10 cellular contexts compared by ENCODE assay signal in genomic region chr3:117526485-117527079, GRCh38.
DNase-seq lines count a peak whose midpoint lies in the region; ATAC-seq and TF ChIP-seq lines count a peak whose summit lies in the region.
"Had no signal": no experiment of that assay in that cellular context is flagged by ENCODE, and none has a peak within 500 bp of the region (broad histone marks: within the 10 kb centered on the region; RNA-seq: fewer than 3 reads in every experiment).

No MANE protein-coding gene starts in this region.

- no peak overlapping the region for H3K4me3 Mint-ChIP-seq in WTC11
- H3K4me3 Mint-ChIP-seq: CD4-positive, CD25-positive, alpha-beta regulatory T cell had no signal

- no peaks in the 10 kb centered on the region for H3K27me3 Mint-ChIP-seq in WTC11 (ENCODE audit: low read depth)
- H3K27me3 Mint-ChIP-seq: CD4-positive, CD25-positive, alpha-beta regulatory T cell had no signal

- H3K27ac Mint-ChIP-seq in WTC11: no peak overlapping the region
- H3K27ac Mint-ChIP-seq: CD4-positive, CD25-positive, alpha-beta regulatory T cell had no signal

- H3K9me3 Mint-ChIP-seq in WTC11: peaks cover 8% of the 10 kb centered on the region

- CTCF ChIA-PET in WTC11 (lab: Charles Lee): interaction anchor here (1.0 to 2.1 kb wide), 4 partner anchors 37 to 756 kb away, joined by 3 to 20 read pairs (median 6); no protein-coding TSS in a partner anchor

- ATAC-seq in HG03432 (IDR thresholded peaks at IDR 0.05; ENCODE audit: unreplicated experiment): peak; percentile 68
- ATAC-seq in WTC11: no peak; the same call in 1 of the 2 replicates
- no peak for ATAC-seq in HG02763 (IDR thresholded peaks at IDR 0.05; ENCODE audit: unreplicated experiment)
- ATAC-seq: right cardiac atrium had no signal

- peak; percentile 20 to 58 for DNase-seq in NCI-H2081 (lab: John Stamatoyannopoulos, UW)
- no peak for DNase-seq in NCI-H2081 treated with DMSO at 0.1 percent for 48 hours (lab: John Stamatoyannopoulos, UW)
- peak; percentile 24 for DNase-seq in WTC11 (ENCODE audit: low spot score)
- peak; percentile 37 for DNase-seq in iris pigment epithelial cell (ENCODE audit: low read depth)
- DNase-seq in glomerular visceral epithelial cell (ENCODE audit: extremely low spot score): no peak
- no peak for DNase-seq in GM19238 (ENCODE audit: insufficient read length, low spot score)

- H3K36me3 Mint-ChIP-seq in WTC11: no peaks in the 10 kb centered on the region
- H3K36me3 Mint-ChIP-seq: CD4-positive, CD25-positive, alpha-beta regulatory T cell had no signal

- TF ChIP-seq CTCF in WTC11 (IDR thresholded peaks at IDR 0.05): peak; percentile 41; the same call in 1 of the 2 replicates

- peaks cover 10% of the 10 kb centered on the region for H3K4me1 Mint-ChIP-seq in WTC11
- H3K4me1 Mint-ChIP-seq: CD4-positive, CD25-positive, alpha-beta regulatory T cell had no signal

- POLR2A ChIA-PET in WTC11 (lab: Charles Lee): no interaction called here

TF ChIP-seq in WTC11, 78 proteins besides CTCF, POLR2A, EP300 and RAD21:
- no peak for TF ChIP-seq TEAD1 (CRISPR knock-in tag; IDR thresholded peaks at IDR 0.05)
- TF ChIP-seq, protein P1, sequence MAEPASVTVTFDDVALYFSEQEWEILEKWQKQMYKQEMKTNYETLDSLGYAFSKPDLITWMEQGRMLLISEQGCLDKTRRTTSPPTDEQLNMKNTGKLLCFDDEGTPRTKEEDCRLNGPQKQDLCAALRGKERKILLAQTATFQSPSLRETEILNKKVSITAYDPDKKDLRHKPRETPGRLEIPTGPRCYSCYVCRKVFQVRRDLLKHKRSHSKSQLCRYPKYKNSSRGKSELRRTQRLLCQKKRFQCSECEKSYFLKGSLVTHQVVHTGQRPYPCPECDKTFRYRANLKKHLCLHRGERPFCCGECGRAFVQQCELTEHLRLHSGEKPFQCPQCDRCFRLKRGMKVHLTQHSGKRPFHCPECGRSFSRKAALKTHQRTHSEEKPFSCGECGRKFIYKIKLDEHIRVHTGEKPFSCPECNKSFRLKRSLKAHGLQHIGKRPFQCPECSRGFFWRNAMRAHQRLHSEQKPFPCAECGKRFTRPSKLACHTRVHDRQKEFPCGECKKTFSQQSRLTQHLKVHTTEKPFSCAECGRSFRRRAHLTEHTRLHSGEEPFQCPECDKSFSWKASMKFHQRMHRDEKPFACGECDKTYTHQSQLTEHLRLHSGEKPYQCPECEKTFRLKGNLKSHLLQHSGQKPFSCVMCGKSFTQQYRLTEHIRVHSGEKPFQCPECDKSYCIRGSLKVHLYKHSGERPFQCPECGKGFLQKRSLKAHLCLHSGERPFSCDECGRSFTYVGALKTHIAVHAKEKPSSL (CRISPR knock-in tag; conservative IDR thresholded peaks at IDR 0.05): no peak
- TF ChIP-seq ZNF317 (CRISPR knock-in tag; IDR thresholded peaks at IDR 0.05; ENCODE audit: borderline replicate concordance, low read depth): no peak
- TF ChIP-seq ESRRA (CRISPR knock-in tag; IDR thresholded peaks at IDR 0.05; ENCODE audit: borderline replicate concordance): no peak
- no peak for TF ChIP-seq ZMAT4 (CRISPR knock-in tag; IDR thresholded peaks at IDR 0.05)
- TF ChIP-seq, protein P2, sequence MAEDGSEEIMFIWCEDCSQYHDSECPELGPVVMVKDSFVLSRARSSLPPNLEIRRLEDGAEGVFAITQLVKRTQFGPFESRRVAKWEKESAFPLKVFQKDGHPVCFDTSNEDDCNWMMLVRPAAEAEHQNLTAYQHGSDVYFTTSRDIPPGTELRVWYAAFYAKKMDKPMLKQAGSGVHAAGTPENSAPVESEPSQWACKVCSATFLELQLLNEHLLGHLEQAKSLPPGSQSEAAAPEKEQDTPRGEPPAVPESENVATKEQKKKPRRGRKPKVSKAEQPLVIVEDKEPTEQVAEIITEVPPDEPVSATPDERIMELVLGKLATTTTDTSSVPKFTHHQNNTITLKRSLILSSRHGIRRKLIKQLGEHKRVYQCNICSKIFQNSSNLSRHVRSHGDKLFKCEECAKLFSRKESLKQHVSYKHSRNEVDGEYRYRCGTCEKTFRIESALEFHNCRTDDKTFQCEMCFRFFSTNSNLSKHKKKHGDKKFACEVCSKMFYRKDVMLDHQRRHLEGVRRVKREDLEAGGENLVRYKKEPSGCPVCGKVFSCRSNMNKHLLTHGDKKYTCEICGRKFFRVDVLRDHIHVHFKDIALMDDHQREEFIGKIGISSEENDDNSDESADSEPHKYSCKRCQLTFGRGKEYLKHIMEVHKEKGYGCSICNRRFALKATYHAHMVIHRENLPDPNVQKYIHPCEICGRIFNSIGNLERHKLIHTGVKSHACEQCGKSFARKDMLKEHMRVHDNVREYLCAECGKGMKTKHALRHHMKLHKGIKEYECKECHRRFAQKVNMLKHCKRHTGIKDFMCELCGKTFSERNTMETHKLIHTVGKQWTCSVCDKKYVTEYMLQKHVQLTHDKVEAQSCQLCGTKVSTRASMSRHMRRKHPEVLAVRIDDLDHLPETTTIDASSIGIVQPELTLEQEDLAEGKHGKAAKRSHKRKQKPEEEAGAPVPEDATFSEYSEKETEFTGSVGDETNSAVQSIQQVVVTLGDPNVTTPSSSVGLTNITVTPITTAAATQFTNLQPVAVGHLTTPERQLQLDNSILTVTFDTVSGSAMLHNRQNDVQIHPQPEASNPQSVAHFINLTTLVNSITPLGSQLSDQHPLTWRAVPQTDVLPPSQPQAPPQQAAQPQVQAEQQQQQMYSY (CRISPR knock-in tag; IDR thresholded peaks at IDR 0.05): no peak
- TF ChIP-seq, protein P3, sequence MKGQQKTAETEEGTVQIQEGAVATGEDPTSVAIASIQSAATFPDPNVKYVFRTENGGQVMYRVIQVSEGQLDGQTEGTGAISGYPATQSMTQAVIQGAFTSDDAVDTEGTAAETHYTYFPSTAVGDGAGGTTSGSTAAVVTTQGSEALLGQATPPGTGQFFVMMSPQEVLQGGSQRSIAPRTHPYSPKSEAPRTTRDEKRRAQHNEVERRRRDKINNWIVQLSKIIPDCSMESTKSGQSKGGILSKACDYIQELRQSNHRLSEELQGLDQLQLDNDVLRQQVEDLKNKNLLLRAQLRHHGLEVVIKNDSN (CRISPR knock-in tag; IDR thresholded peaks at IDR 0.05): no peak
- no peak for TF ChIP-seq NR1H2 (CRISPR knock-in tag; IDR thresholded peaks at IDR 0.05)
- no peak for TF ChIP-seq SMAD4 (CRISPR knock-in tag; IDR thresholded peaks at IDR 0.05)
- TF ChIP-seq SOX15 (CRISPR knock-in tag; IDR thresholded peaks at IDR 0.05): no peak
- TF ChIP-seq, protein P4, sequence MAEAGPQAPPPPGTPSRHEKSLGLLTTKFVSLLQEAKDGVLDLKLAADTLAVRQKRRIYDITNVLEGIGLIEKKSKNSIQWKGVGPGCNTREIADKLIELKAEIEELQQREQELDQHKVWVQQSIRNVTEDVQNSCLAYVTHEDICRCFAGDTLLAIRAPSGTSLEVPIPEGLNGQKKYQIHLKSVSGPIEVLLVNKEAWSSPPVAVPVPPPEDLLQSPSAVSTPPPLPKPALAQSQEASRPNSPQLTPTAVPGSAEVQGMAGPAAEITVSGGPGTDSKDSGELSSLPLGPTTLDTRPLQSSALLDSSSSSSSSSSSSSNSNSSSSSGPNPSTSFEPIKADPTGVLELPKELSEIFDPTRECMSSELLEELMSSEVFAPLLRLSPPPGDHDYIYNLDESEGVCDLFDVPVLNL (CRISPR knock-in tag; IDR thresholded peaks at IDR 0.05; ENCODE audit: borderline replicate concordance, low read depth): no peak
- no peak for TF ChIP-seq E2F1 (CRISPR knock-in tag; IDR thresholded peaks at IDR 0.05)

Comparison
In these comparisons a context has a peak if more than half of its experiments do, and no peak if none do; other contexts are left out.
1. DNase-seq: peak in NCI-H2081 (2 of 2), WTC11 (single experiment) and iris pigment epithelial cell (single experiment); none in NCI-H2081 treated with DMSO at 0.1 percent for 48 hours (single experiment), glomerular visceral epithelial cell (single experiment) and GM19238 (single experiment).